In the genomic region with DNA sequence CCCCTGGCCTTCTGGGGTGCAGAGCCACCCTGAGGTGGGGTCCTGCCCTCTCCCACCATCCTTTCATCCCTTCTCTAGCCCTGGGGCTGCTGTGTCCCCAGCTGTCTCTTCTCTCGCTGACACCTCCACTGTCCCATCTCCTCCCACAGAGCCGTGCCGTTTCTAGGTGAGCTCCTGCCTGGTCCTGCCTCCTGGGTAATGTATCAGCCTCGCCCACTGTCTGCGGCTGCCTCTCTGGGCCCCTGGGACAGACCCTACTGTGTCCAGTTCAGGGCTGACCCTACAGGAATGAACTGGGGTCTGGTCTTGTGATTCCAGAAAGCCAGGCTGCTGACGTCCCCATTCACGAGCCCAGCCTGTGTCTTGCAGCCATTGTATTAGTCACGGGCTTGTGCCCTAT, we compare ENCODE assay signal across 34 cellular contexts. TPM values are rescaled to one million over a fixed set of nuclear protein-coding genes. Genes with fewer than 3 reads are reported as not detected.
"Had no signal": no experiment of that assay in that cellular context is flagged by ENCODE, and none has a peak within 500 bp of the region (broad histone marks: within the 10 kb centered on the region; RNA-seq: fewer than 3 reads in every experiment).

No MANE protein-coding gene starts in this region.

- H3K4me1 Mint-ChIP-seq: activated naive CD4-positive, alpha-beta T cell treated with anti-CD3 and anti-CD28 coated beads, Interleukin-2, amount 10 ng/mL, durations not matched to agents 7 days and 5 days; nephron had no signal

- H3K36me3 ChIP-seq: esophagus muscularis mucosa, heart left ventricle, left lung, lower lobe of right lung, ovary, prostate gland, uterus had no signal

- H3K9me3 Mint-ChIP-seq: dendritic cell treated with granulocyte-macrophage colony-stimulating factor and Interleukin-4, amounts not matched to agents 40 ng/mL and 50 ng/mL, for 4 days had no signal

- H3K36me3 Mint-ChIP-seq: activated naive CD4-positive, alpha-beta T cell treated with anti-CD3 and anti-CD28 coated beads, Interleukin-2, amount 10 ng/mL, durations not matched to agents 7 days and 5 days had no signal

- H3K27ac ChIP-seq: esophagus muscularis mucosa, foreskin keratinocyte, heart left ventricle, left lung, lower lobe of right lung, ovary, prostate gland, testis, uterus, VCaP had no signal

- H3K4me2 ChIP-seq: smooth muscle cell had no signal

- H3K27ac Mint-ChIP-seq: activated naive CD4-positive, alpha-beta T cell treated with anti-CD3 and anti-CD28 coated beads, Interleukin-2, amount 10 ng/mL, durations not matched to agents 7 days and 5 days; activated T-cell treated with anti-CD3 and anti-CD28 coated beads, Interleukin-2, amount 50 U/mL, for 24 hours; dendritic cell treated with granulocyte-macrophage colony-stimulating factor and Interleukin-4, amounts not matched to agents 40 ng/mL and 50 ng/mL, for 4 days; nephron; T-helper 1 cell treated with Interleukin-12 subunit alpha and Interleukin-12 subunit beta and Interleukin-4 antibody, amounts not matched to agents 30 μg/mL and 1 μg/mL, for 36 hours had no signal

- DNase-seq: activated CD4-positive, alpha-beta T cell treated with anti-CD3 and anti-CD28 coated beads for 4 hours; activated CD4-positive, alpha-beta T cell treated with anti-CD3 and anti-CD28 coated beads, Interleukin-2, amount 50 U/mL, for 48 hours; activated CD8-positive, alpha-beta memory T cell treated with anti-CD3 and anti-CD28 coated beads, Interleukin-2, amount 50 U/mL, for 48 hours; activated gamma-delta T cell; activated naive CD4-positive, alpha-beta T cell treated with anti-CD3 and anti-CD28 coated beads, Interleukin-2, amount 10 ng/mL, durations not matched to agents 7 days and 5 days; activated T-cell treated with anti-CD3 and anti-CD28 coated beads, Interleukin-2, amount 50 U/mL, for 24 hours; amygdala; caudate nucleus; foreskin keratinocyte; heart left ventricle; kidney glomerular epithelial cell; lower lobe of right lung; mesenchymal stem cell; ovary; retina; stimulated activated CD4-positive, alpha-beta T cell treated with anti-CD3 and anti-CD28 coated beads, Interleukin-1b, Interleukin-23, amount 100 ng/mL, for 48 hours; stimulated activated CD4-positive, alpha-beta T cell treated with anti-CD3 and anti-CD28 coated beads, Interleukin-4, amount 100 ng/mL, for 4 hours; stimulated activated CD8-positive, alpha-beta memory T cell treated with anti-CD3 and anti-CD28 coated beads, Interleukin-4, amount 100 ng/mL, for 48 hours; stimulated activated naive CD4-positive, alpha-beta T cell treated with Interleukin-2 at 50 U/mL for 16 hours; SW 1271; T-helper 9 cell; testis; trophoblast cell; uterus had no signal

- H3K4me1 ChIP-seq: esophagus muscularis mucosa, foreskin keratinocyte, heart left ventricle, left lung, lower lobe of right lung, prostate gland, testis, uterus had no signal

- ATAC-seq: foreskin keratinocyte, left lung, lower lobe of right lung had no signal

- H3K27me3 ChIP-seq: foreskin keratinocyte, ovary, testis, uterus had no signal

- H3K27me3 Mint-ChIP-seq: activated naive CD4-positive, alpha-beta T cell treated with anti-CD3 and anti-CD28 coated beads, Interleukin-2, amount 10 ng/mL, durations not matched to agents 7 days and 5 days had no signal

- FAIRE-seq: TTC549 had no signal

- H3K4me3 ChIP-seq: esophagus muscularis mucosa, heart left ventricle, left lung, lower lobe of right lung, ovary, prostate gland, smooth muscle cell, testis, uterus had no signal

- H3K4me3 Mint-ChIP-seq: activated naive CD4-positive, alpha-beta T cell treated with anti-CD3 and anti-CD28 coated beads, Interleukin-2, amount 10 ng/mL, durations not matched to agents 7 days and 5 days; activated T-cell treated with anti-CD3 and anti-CD28 coated beads, Interleukin-2, amount 50 U/mL, for 24 hours; dendritic cell treated with granulocyte-macrophage colony-stimulating factor and Interleukin-4, amounts not matched to agents 40 ng/mL and 50 ng/mL, for 4 days; nephron; T-helper 1 cell treated with Interleukin-12 subunit alpha and Interleukin-12 subunit beta and Interleukin-4 antibody, amounts not matched to agents 30 μg/mL and 1 μg/mL, for 36 hours had no signal

- H3K9me3 ChIP-seq: lower lobe of right lung, ovary, prostate gland, testis, uterus had no signal

RNA-seq across cellular contexts. Expression of a gene that starts 4.1 kb away (rescaled TPM):
- total RNA-seq: activated CD8-positive, alpha-beta memory T cell treated with anti-CD3 and anti-CD28 coated beads for 36 hours; esophagus muscularis mucosa; foreskin keratinocyte; heart left ventricle; left lung; lower lobe of right lung; testis; uterus had no signal
- polyA plus RNA-seq: foreskin keratinocyte, heart left ventricle, smooth muscle cell had no signal

RNA-seq across cellular contexts. Expression of a gene that starts 19.7 kb away (rescaled TPM):
- total RNA-seq: activated CD8-positive, alpha-beta memory T cell treated with anti-CD3 and anti-CD28 coated beads for 36 hours; esophagus muscularis mucosa; foreskin keratinocyte; heart left ventricle; left lung; lower lobe of right lung; smooth muscle cell; uterus had no signal
- polyA plus RNA-seq: foreskin keratinocyte, heart left ventricle, ovary had no signal

RNA-seq across cellular contexts. Expression of a gene that starts 44.4 kb away (rescaled TPM):
- total RNA-seq: activated CD8-positive, alpha-beta memory T cell treated with anti-CD3 and anti-CD28 coated beads for 36 hours; esophagus muscularis mucosa; foreskin keratinocyte; left lung; lower lobe of right lung; prostate gland; testis had no signal
- polyA plus RNA-seq: foreskin keratinocyte, ovary had no signal
